In the genomic region with DNA sequence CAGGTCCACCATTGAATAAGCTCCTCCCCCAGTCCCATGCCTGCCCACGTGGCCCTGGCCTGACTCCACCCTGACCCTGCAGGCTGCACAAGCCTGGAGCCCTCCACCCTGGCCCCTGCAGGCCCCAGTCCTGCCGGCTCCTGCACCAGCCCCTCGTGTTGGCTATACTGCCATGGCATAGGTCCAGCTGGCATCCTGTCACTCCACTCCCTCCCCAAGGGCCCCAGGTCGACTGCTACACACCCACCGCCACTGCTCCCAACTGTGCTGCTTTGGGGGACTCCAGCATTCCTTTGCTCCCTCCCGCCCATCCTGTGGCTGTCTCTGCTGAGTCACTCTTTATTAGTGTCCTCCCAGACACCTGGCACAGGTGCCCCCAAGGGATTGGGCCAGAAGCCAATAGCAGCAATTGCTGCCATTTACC, we compare ENCODE assay signal across 22 cellular contexts. TPM values are rescaled to one million over a fixed set of nuclear protein-coding genes. Genes with fewer than 3 reads are reported as not detected.
DNase-seq lines count a peak whose midpoint lies in the region; ATAC-seq, FAIRE-seq and TF ChIP-seq lines count a peak whose summit lies in the region.
"Had no signal": no experiment of that assay in that cellular context is flagged by ENCODE, and none has a peak within 500 bp of the region (broad histone marks: within the 10 kb centered on the region; RNA-seq: fewer than 3 reads in every experiment).

No MANE protein-coding gene starts in this region.

- H3K4me3 ChIP-seq in HCT116 (replicated peaks in 1 of 2; ENCODE audit: low read depth in 1 of 2, low read length in 2 of 2) (peak overlapping the region in 1 of 2 experiments; percentile 0; a peak in 1 of 4 replicates), epithelial cell of esophagus (ENCODE audit: low read length) (no peak overlapping the region)
- H3K4me3 ChIP-seq: left lung had no signal

- BruUV-seq in HCT116 (replicated peaks; lab: Mats Ljungman, UMichigan) = no TSS peak

- no peak overlapping the region for H3K27ac Mint-ChIP-seq in stimulated activated memory B cell treated with anti-CD40 and anti-IgM and Interleukin-4, amounts not matched to agents 10 μg/mL and 1 μg/mL and 100 μg/mL, for 72 hours
- H3K27ac Mint-ChIP-seq: activated B cell treated with CpG ODN at 0.5 μM for 24 hours; activated T-helper 1 cell treated with anti-CD3 and anti-CD28 coated beads, Interleukin-12 subunit alpha, Interleukin-12 subunit beta, Interleukin-2, Interleukin-4 antibody, amounts not matched to agents 30 ng/mL and 10 ng/mL and 1 ng/mL, durations not matched to agents 14 hours and 24 hours and 36 hours; effector memory CD8-positive, alpha-beta T cell had no signal

- CTCF ChIA-PET in HCT116 (lab: Charles Lee) = interaction anchor here (0.6 to 8.6 kb wide), 3 partner anchors 13 to 400 kb away, joined by 3 to 48 read pairs (median 5); no protein-coding TSS in a partner anchor

- TF ChIP-seq CTCF in HCT116 (IDR thresholded peaks at IDR 0.05 in 2 of 3, conservative IDR thresholded peaks at IDR 0.05 in 1 of 3; ENCODE audit: borderline replicate concordance in 1 of 3, insufficient read depth in 1 of 3, low read depth in 2 of 3, low read length in 2 of 3) (no peak), epithelial cell of esophagus (IDR thresholded peaks at IDR 0.05; ENCODE audit: insufficient read depth, low read depth, low read length, missing control alignments) (no peak)

- peak overlapping the region; percentile 60 for H2AFZ ChIP-seq in HCT116 (ENCODE audit: low read depth, low read length, poor library complexity, severe bottlenecking)

- no peaks in the 10 kb centered on the region for H3K4me1 Mint-ChIP-seq in stimulated activated memory B cell treated with anti-CD40 and anti-IgM and Interleukin-4, amounts not matched to agents 10 μg/mL and 1 μg/mL and 100 μg/mL, for 72 hours
- H3K4me1 Mint-ChIP-seq: activated B cell treated with CpG ODN at 0.5 μM for 24 hours; central memory CD8-positive, alpha-beta T cell had no signal

- no peak for TF ChIP-seq POLR2A in HCT116 (IDR thresholded peaks at IDR 0.05; ENCODE audit: borderline replicate concordance, extremely low read depth, insufficient read depth, insufficient read length)

- POLR2A ChIA-PET in HCT116 (lab: Charles Lee) = no interaction called here

- intact Hi-C loops in HCT116 (cut with micrococcal nuclease) = no loop called here

- ATAC-seq in HCT116 (peak; percentile 83), GM18907 (IDR thresholded peaks at IDR 0.05; ENCODE audit: unreplicated experiment) (no peak)
- peak; percentile 13 for ATAC-seq in stimulated activated memory B cell treated with anti-CD40 and anti-IgM and Interleukin-4, amounts not matched to agents 10 μg/mL and 1 μg/mL and 100 μg/mL, for 72 hours
- ATAC-seq: effector memory CD8-positive, alpha-beta T cell; left lung had no signal

- RAD21 ChIA-PET in HCT116 (lab: Charles Lee; ENCODE audit: low non-redundant PET in 1 of 2, low total read pairs in 2 of 2, uncharacterized antibody in 2 of 2, unreplicated experiment in 2 of 2) = no interaction called here

- H3K36me3 Mint-ChIP-seq in stimulated activated memory B cell treated with anti-CD40 and anti-IgM and Interleukin-4, amounts not matched to agents 10 μg/mL and 1 μg/mL and 100 μg/mL, for 72 hours = no peaks in the 10 kb centered on the region

- no peaks in the 10 kb centered on the region for H4K20me1 ChIP-seq in HCT116 (ENCODE audit: insufficient read depth)

- no peak for TF ChIP-seq RAD21 in HCT116 (IDR thresholded peaks at IDR 0.05; ENCODE audit: low read depth)

- peak overlapping the region; percentile 0; the same call in 1 of the 2 replicates for H3K9ac ChIP-seq in HCT116 (ENCODE audit: low read length)
- H3K9ac ChIP-seq: KMS-11 had no signal

- H3K36me3 ChIP-seq in HCT116 (ENCODE audit: control insufficient read depth in 1 of 2, insufficient read depth in 2 of 2, low read length in 2 of 2) = no peaks in the 10 kb centered on the region
- H3K36me3 ChIP-seq: left lung had no signal

- H3K4me1 ChIP-seq in HCT116 (ENCODE audit: control insufficient read depth in 1 of 2, insufficient read depth in 2 of 2, low read length in 2 of 2) = peaks cover 12 to 38% of the 10 kb centered on the region in 2 experiments
- H3K4me1 ChIP-seq: left lung had no signal

- H3K4me3 Mint-ChIP-seq in stimulated activated memory B cell treated with anti-CD40 and anti-IgM and Interleukin-4, amounts not matched to agents 10 μg/mL and 1 μg/mL and 100 μg/mL, for 72 hours = no peak overlapping the region
- H3K4me3 Mint-ChIP-seq: activated B cell treated with CpG ODN at 0.5 μM for 24 hours; activated T-helper 1 cell treated with anti-CD3 and anti-CD28 coated beads, Interleukin-12 subunit alpha, Interleukin-12 subunit beta, Interleukin-2, Interleukin-4 antibody, amounts not matched to agents 30 ng/mL and 10 ng/mL and 1 ng/mL, durations not matched to agents 14 hours and 24 hours and 36 hours; central memory CD8-positive, alpha-beta T cell; effector memory CD8-positive, alpha-beta T cell had no signal

- H3K27ac ChIP-seq in HCT116 (ENCODE audit: low read depth, low read length) = no peak overlapping the region; the same call in 1 of the 2 replicates
- H3K27ac ChIP-seq: HL-60, KMS-11, left lung had no signal

- no peaks in the 10 kb centered on the region for H3K27me3 ChIP-seq in HCT116 (ENCODE audit: insufficient read depth, low read length)
- H3K27me3 ChIP-seq: left lung had no signal

- H3K9me3 ChIP-seq in HCT116 (ENCODE audit: control insufficient read depth in 1 of 2, insufficient read depth in 1 of 2, low read depth in 1 of 2, low read length in 2 of 2) = no peaks in the 10 kb centered on the region
- H3K9me3 ChIP-seq: left lung had no signal

- no peak for FAIRE-seq in frontal cortex (lab: Jason Lieb, UNC)
- FAIRE-seq: GM18507 had no signal

- H3K9me3 Mint-ChIP-seq in stimulated activated memory B cell treated with anti-CD40 and anti-IgM and Interleukin-4, amounts not matched to agents 10 μg/mL and 1 μg/mL and 100 μg/mL, for 72 hours = no peaks in the 10 kb centered on the region
- H3K9me3 Mint-ChIP-seq: activated B cell treated with CpG ODN at 0.5 μM for 24 hours; activated T-helper 1 cell treated with anti-CD3 and anti-CD28 coated beads, Interleukin-12 subunit alpha, Interleukin-12 subunit beta, Interleukin-2, Interleukin-4 antibody, amounts not matched to agents 30 ng/mL and 10 ng/mL and 1 ng/mL, durations not matched to agents 14 hours and 24 hours and 36 hours; central memory CD8-positive, alpha-beta T cell; effector memory CD8-positive, alpha-beta T cell had no signal

- DNase-seq in HCT116 (ENCODE audit: low read depth, low spot score) (no peak), NCI-H2171 (lab: John Stamatoyannopoulos, UW) (peak; percentile 9), epithelial cell of esophagus (ENCODE audit: low read depth) (peak; percentile 80), anterior cingulate cortex (lab: John Stamatoyannopoulos, UW) (no peak), frontal cortex (ENCODE audit: low spot score in 2 of 2) (no peak)
- DNase-seq: activated B cell treated with CpG ODN at 0.5 μM for 24 hours; activated CD8-positive, alpha-beta memory T cell treated with anti-CD3 and anti-CD28 coated beads for 24 hours; DMS53; effector memory CD8-positive, alpha-beta T cell; left lung; NCI-H1417; NCI-H226; occipital lobe; SIG-M5; T-helper 2 cell had no signal

- peak overlapping the region; percentile 59 for H3K4me2 ChIP-seq in HCT116 (ENCODE audit: low read length)
- H3K4me2 ChIP-seq: KMS-11 had no signal

- peaks cover 43% of the 10 kb centered on the region for H3K27me3 Mint-ChIP-seq in stimulated activated memory B cell treated with anti-CD40 and anti-IgM and Interleukin-4, amounts not matched to agents 10 μg/mL and 1 μg/mL and 100 μg/mL, for 72 hours

- H3K79me2 ChIP-seq in HCT116 (ENCODE audit: insufficient read depth, low read length) = no peaks in the 10 kb centered on the region

- H3K9me2 ChIP-seq in HCT116 (ENCODE audit: insufficient read depth) = no peaks in the 10 kb centered on the region

TF ChIP-seq in HCT116, 20 proteins besides CTCF, POLR2A, EP300 and RAD21 (continues in another document):
- peak; percentile 36; the same call in 1 of the 2 replicates for TF ChIP-seq SP1 (IDR thresholded peaks at IDR 0.05; ENCODE audit: low read depth)
- TF ChIP-seq EZH2 (IDR thresholded peaks at IDR 0.05) = no peak
- no peak for TF ChIP-seq SIN3A (IDR thresholded peaks at IDR 0.05; ENCODE audit: low read depth)
- 0 out of 2 replicates have a peak, but pooled peaks have one; percentile 23 for TF ChIP-seq POLR2AphosphoS5 (IDR thresholded peaks at IDR 0.05; ENCODE audit: low read depth, low read length)
- TF ChIP-seq SRF (IDR thresholded peaks at IDR 0.05; ENCODE audit: low read depth) = no peak
- TF ChIP-seq, protein P1, sequence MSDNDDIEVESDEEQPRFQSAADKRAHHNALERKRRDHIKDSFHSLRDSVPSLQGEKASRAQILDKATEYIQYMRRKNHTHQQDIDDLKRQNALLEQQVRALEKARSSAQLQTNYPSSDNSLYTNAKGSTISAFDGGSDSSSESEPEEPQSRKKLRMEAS (IDR thresholded peaks at IDR 0.05) = no peak; the same call in 1 of the 2 replicates
- TF ChIP-seq, protein P2, sequence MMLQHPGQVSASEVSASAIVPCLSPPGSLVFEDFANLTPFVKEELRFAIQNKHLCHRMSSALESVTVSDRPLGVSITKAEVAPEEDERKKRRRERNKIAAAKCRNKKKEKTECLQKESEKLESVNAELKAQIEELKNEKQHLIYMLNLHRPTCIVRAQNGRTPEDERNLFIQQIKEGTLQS (IDR thresholded peaks at IDR 0.05) = no peak
- TF ChIP-seq TCF7L2 (IDR thresholded peaks at IDR 0.05; ENCODE audit: borderline replicate concordance, extremely low read depth, insufficient read depth, insufficient read length) = no peak
- TF ChIP-seq FOSL1 (IDR thresholded peaks at IDR 0.05; ENCODE audit: low read depth) = no peak; the same call in 1 of the 2 replicates

RNA-seq across cellular contexts. Expression of gene HSPA12A, which starts 32.4 kb away (rescaled TPM):
- total RNA-seq in HCT116 (2021; ENCODE audit: unreplicated experiment) = 19.8 TPM
- polyA plus RNA-seq in HCT116 (2012) = 7.0 and 8.9 TPM in 2 replicates
- total RNA-seq in frontal cortex = 33.0 TPM

Comparison
In these comparisons a context has a peak if more than half of its experiments do, and no peak if none do; other contexts are left out.
1. DNase-seq: peak in NCI-H2171 (single experiment) and epithelial cell of esophagus (single experiment); none in HCT116 (single experiment), anterior cingulate cortex (0 of 58) and frontal cortex (0 of 2).